In genomic region chr7:21704362-21704761, GRCh38 we compare ENCODE assay signal across 15 cellular contexts.
A peak's percentile ranks its signal among the peaks of the same experiment; 100 is the strongest.
DNase-seq lines count a peak whose midpoint lies in the region; ATAC-seq and TF ChIP-seq lines count a peak whose summit lies in the region.
"Had no signal": no experiment of that assay in that cellular context is flagged by ENCODE, and none has a peak within 500 bp of the region (broad histone marks: within the 10 kb centered on the region; RNA-seq: fewer than 3 reads in every experiment).

No MANE protein-coding gene starts in this region.

- H3K4me1 Mint-ChIP-seq in WTC11: peaks cover 6% of the 10 kb centered on the region

- no peak overlapping the region for H3K4me3 ChIP-seq in mesendoderm (ENCODE audit: low read length)
- no peak overlapping the region for H3K4me3 ChIP-seq in breast epithelium
- H3K4me3 ChIP-seq: K562, SJSA1 had no signal

- TF ChIP-seq CTCF in WTC11 (IDR thresholded peaks at IDR 0.05) (no peak), breast epithelium (IDR thresholded peaks at IDR 0.05) (no peak)

- no peaks in the 10 kb centered on the region for H3K9me3 ChIP-seq in breast epithelium
- H3K9me3 ChIP-seq: SJSA1 had no signal

- ATAC-seq in WTC11 (peak; percentile 59), GM19452 (IDR thresholded peaks at IDR 0.05; ENCODE audit: unreplicated experiment) (no peak), GM19395 (IDR thresholded peaks at IDR 0.05; ENCODE audit: unreplicated experiment) (no peak)
- ATAC-seq: K562 had no signal

- H2BK5ac ChIP-seq in mesendoderm (ENCODE audit: low read length): no peak overlapping the region

- intact Hi-C loops in breast epithelium (cut with DNase I; ENCODE audit: low total_unique reads): no loop called here

- no peak overlapping the region for H3K4ac ChIP-seq in mesendoderm (ENCODE audit: low read depth, low read length)

- H3K27ac Mint-ChIP-seq in WTC11: no peak overlapping the region

- DNase-seq in DMS 273 treated with DMSO at 0.1 percent for 48 hours (lab: John Stamatoyannopoulos, UW) (peak; percentile 35), NCI-H524 (lab: John Stamatoyannopoulos, UW) (peak; percentile 73 to 92), WTC11 (ENCODE audit: low spot score) (no peak), mesendoderm (peak; percentile 4), breast epithelium (ENCODE audit: low spot score in 2 of 2) (no peak)
- DNase-seq: EL, NCI-H187 treated with DMSO at 0.1 percent for 48 hours, NCI-H2227 treated with DMSO at 0.1 percent for 48 hours, NCI-H526 treated with DMSO at 0.1 percent for 48 hours had no signal

- no peak overlapping the region for H3K56ac ChIP-seq in mesendoderm (ENCODE audit: low read length)

- CTCF ChIA-PET in WTC11 (lab: Charles Lee): interaction anchor here (1.0 kb wide), 1 partner anchor 63 kb away, joined by 5 read pairs; no protein-coding TSS in a partner anchor

- H3K36me3 Mint-ChIP-seq in WTC11: no peaks in the 10 kb centered on the region

- WGBS in mesendoderm (ENCODE audit: extremely low coverage, insufficient coverage, low lambda C conversion rate): no CpG with 5 or more reads among the region's 4 CpGs

- no peak overlapping the region for H2BK120ac ChIP-seq in mesendoderm (ENCODE audit: low read depth, low read length)

- no peak overlapping the region for H4K5ac ChIP-seq in mesendoderm (ENCODE audit: low read length)

- no peak overlapping the region for H3K4me3 Mint-ChIP-seq in WTC11

- H3K79me2 ChIP-seq in mesendoderm (ENCODE audit: control insufficient read depth, insufficient read depth, low read length): no peaks in the 10 kb centered on the region

- H3K36me3 ChIP-seq in mesendoderm (ENCODE audit: control insufficient read depth, insufficient read depth, low read length) (no peaks in the 10 kb centered on the region), breast epithelium (no peaks in the 10 kb centered on the region)
- H3K36me3 ChIP-seq: SJSA1 had no signal

- no peak overlapping the region for H2AK5ac ChIP-seq in mesendoderm (ENCODE audit: low read length)

- no peak overlapping the region for H3K23ac ChIP-seq in mesendoderm (ENCODE audit: low read length)

- no peak overlapping the region for H4K8ac ChIP-seq in mesendoderm (ENCODE audit: low read depth, low read length)

- no peaks in the 10 kb centered on the region for H3K79me1 ChIP-seq in mesendoderm (ENCODE audit: low read length)

- H3K27me3 Mint-ChIP-seq in WTC11 (ENCODE audit: low read depth): no peaks in the 10 kb centered on the region

- H2BK15ac ChIP-seq in mesendoderm (replicated peaks; ENCODE audit: low read depth): no peak overlapping the region

- POLR2A ChIA-PET in WTC11 (lab: Charles Lee): no interaction called here

- H3K4me1 ChIP-seq in mesendoderm (ENCODE audit: control insufficient read depth, low read depth, low read length): peaks cover 2% of the 10 kb centered on the region
- no peaks in the 10 kb centered on the region for H3K4me1 ChIP-seq in breast epithelium
- H3K4me1 ChIP-seq: SJSA1 had no signal

- H3K9ac ChIP-seq in mesendoderm (ENCODE audit: low read length): no peak overlapping the region

- no peaks in the 10 kb centered on the region; the same call in 1 of the 2 replicates for H3K9me3 Mint-ChIP-seq in WTC11

- no peaks in the 10 kb centered on the region for H3K27me3 ChIP-seq in mesendoderm (ENCODE audit: insufficient read depth, low read length, poor library complexity)
- H3K27me3 ChIP-seq in breast epithelium: no peaks in the 10 kb centered on the region
- H3K27me3 ChIP-seq: SJSA1 had no signal

- H3K27ac ChIP-seq in mesendoderm (ENCODE audit: low read depth, low read length) (no peak overlapping the region), breast epithelium (no peak overlapping the region)
- H3K27ac ChIP-seq: C4-2B, RWPE1, SJSA1 had no signal

- H3K18ac ChIP-seq in mesendoderm (ENCODE audit: low read length): no peak overlapping the region

- no peak for TF ChIP-seq POLR2A in breast epithelium (IDR thresholded peaks at IDR 0.05)

- H3K4me2 ChIP-seq in mesendoderm (ENCODE audit: low read length): no peak overlapping the region

TF ChIP-seq in WTC11, 78 proteins besides CTCF, POLR2A, EP300 and RAD21 (continues in another document):
- TF ChIP-seq ZNF219 (CRISPR knock-in tag; IDR thresholded peaks at IDR 0.05; ENCODE audit: borderline replicate concordance): no peak
- no peak for TF ChIP-seq TEAD4 (CRISPR knock-in tag; IDR thresholded peaks at IDR 0.05)
- no peak for TF ChIP-seq ZNF512 (CRISPR knock-in tag; IDR thresholded peaks at IDR 0.05; ENCODE audit: borderline replicate concordance)
- no peak for TF ChIP-seq USF2 (CRISPR knock-in tag; IDR thresholded peaks at IDR 0.05)
- no peak for TF ChIP-seq MLX (CRISPR knock-in tag; IDR thresholded peaks at IDR 0.05)
- no peak for TF ChIP-seq PRDM15 (CRISPR knock-in tag; IDR thresholded peaks at IDR 0.05)
- TF ChIP-seq ELF4 (CRISPR knock-in tag; IDR thresholded peaks at IDR 0.05; ENCODE audit: low read depth): no peak
- no peak for TF ChIP-seq ATF2 (CRISPR knock-in tag; IDR thresholded peaks at IDR 0.05; ENCODE audit: borderline replicate concordance, low read depth)
- no peak for TF ChIP-seq ZBTB21 (CRISPR knock-in tag; IDR thresholded peaks at IDR 0.05; ENCODE audit: borderline replicate concordance)

Comparison
In these comparisons a context has a peak if more than half of its experiments do, and no peak if none do; other contexts are left out.
1. DNase-seq: peak in DMS 273 treated with DMSO at 0.1 percent for 48 hours (single experiment), NCI-H524 (2 of 2) and mesendoderm (single experiment); none in WTC11 (single experiment) and breast epithelium (0 of 2).